8 cellular contexts compared by ENCODE assay signal in genomic region chr4:121072080-121072835, GRCh38. TPM values are rescaled to one million over a fixed set of nuclear protein-coding genes. Genes with fewer than 3 reads are reported as not detected.
DNase-seq lines count a peak whose midpoint lies in the region; TF ChIP-seq lines count a peak whose summit lies in the region.

Gene NDNF (minus strand): TSS chr4:121072535. CDS start chr4:121045837, 26,698 bp downstream.

- peak within 1 kb of the TSS; percentile 68 for H3K4me3 Mint-ChIP-seq in endodermal cell

- H4K20me1 ChIP-seq in OCI-LY7 (ENCODE audit: insufficient read depth, low read length) = no peaks in the 10 kb centered on the region

- H3K27ac ChIP-seq in endodermal cell (ENCODE audit: low read depth, low read length) (peak within 1 kb of the TSS; percentile 69), OCI-LY7 (ENCODE audit: low read depth, low read length, poor library complexity, severe bottlenecking) (no peak within 1 kb of the TSS)

- no peaks in the 10 kb centered on the region for H3K9me3 Mint-ChIP-seq in endodermal cell

- intact Hi-C loops in OCI-LY7 (cut with micrococcal nuclease; ENCODE audit: unreplicated experiment) = no loop called here

- TF ChIP-seq CTCF in endodermal cell (conservative IDR thresholded peaks at IDR 0.05) = no peak
- TF ChIP-seq CTCF in OCI-LY7 (conservative IDR thresholded peaks at IDR 0.05; ENCODE audit: low read length) = no peak

- no peaks in the 10 kb centered on the region for H3K9me2 ChIP-seq in OCI-LY7 (ENCODE audit: insufficient read depth, low read length)

- no peak within 1 kb of the TSS for H3K4me2 ChIP-seq in OCI-LY7 (ENCODE audit: low read length)

- peaks cover 43% of the 10 kb centered on the region for H3K27me3 ChIP-seq in endodermal cell (ENCODE audit: control insufficient read depth, insufficient read depth, low read length, poor library complexity, severe bottlenecking)

- H3K4me3 ChIP-seq in endodermal cell (ENCODE audit: low read length) = peak within 1 kb of the TSS; percentile 84
- no peak within 1 kb of the TSS for H3K4me3 ChIP-seq in OCI-LY7 (ENCODE audit: low read depth, low read length, poor library complexity, severe bottlenecking)

- BruUV-seq in OCI-LY7 (replicated peaks; lab: Mats Ljungman, UMichigan) = no TSS peak

- no peak within 1 kb of the TSS for H3K9ac ChIP-seq in endodermal cell (ENCODE audit: extremely low read depth, low read length, poor library complexity, severe bottlenecking)

- H3K36me3 ChIP-seq in endodermal cell (ENCODE audit: control insufficient read depth, insufficient read depth, low read length) (no peaks in the 10 kb centered on the region), OCI-LY7 (ENCODE audit: insufficient read depth, low read length) (no peaks in the 10 kb centered on the region)

- peaks cover 26% of the 10 kb centered on the region for H3K4me1 Mint-ChIP-seq in endodermal cell

- WGBS in endodermal cell (ENCODE audit: insufficient coverage in 1 of 2, insufficient read length in 1 of 2), 2 experiments = 0 to 1% methylated on average over 2 to 66 of the region's 70 CpGs

- no peak within 1 kb of the TSS for H2AFZ ChIP-seq in OCI-LY7 (ENCODE audit: low read length)

- DNase-seq in Daoy (ENCODE audit: low read depth) (peak; percentile 20), HT-29 (ENCODE audit: low spot score) (peak; percentile 33), endodermal cell (peak; percentile 81), midbrain (lab: John Stamatoyannopoulos, UW) (peak; percentile 61), OCI-LY7 (ENCODE audit: low spot score) (no peak), AML-193 (lab: John Stamatoyannopoulos, UW) (no peak)
- DNase-seq in activated CD4-positive, alpha-beta T cell treated with anti-CD3 and anti-CD28 coated beads, Interleukin-2, amount 50 U/mL, for 4 hours = peak; percentile 26 to 39
- DNase-seq in stimulated activated naive CD4-positive, alpha-beta T cell treated with Interleukin-2 at 50 U/mL for 16 hours (lab: John Stamatoyannopoulos, UW) = peak; percentile 28

- CTCF ChIA-PET in OCI-LY7 (lab: Charles Lee; ENCODE audit: unreplicated experiment) = no interaction called here

- no peaks in the 10 kb centered on the region for H3K79me2 ChIP-seq in OCI-LY7 (ENCODE audit: insufficient read depth, low read depth, low read length)

- H3K27me3 Mint-ChIP-seq in endodermal cell (ENCODE audit: insufficient read depth) = peaks cover 66% of the 10 kb centered on the region

- no peaks in the 10 kb centered on the region for H3K9me3 ChIP-seq in endodermal cell (ENCODE audit: control insufficient read depth, low read length)
- no peaks in the 10 kb centered on the region for H3K9me3 ChIP-seq in OCI-LY7 (ENCODE audit: low read length)

- no peaks in the 10 kb centered on the region for H3K36me3 Mint-ChIP-seq in endodermal cell (ENCODE audit: low read depth)

- POLR2A ChIA-PET in OCI-LY7 (lab: Charles Lee) = no interaction called here

- H3K4me1 ChIP-seq in endodermal cell (ENCODE audit: control insufficient read depth, insufficient read depth, low read length) = peaks cover 10% of the 10 kb centered on the region
- H3K4me1 ChIP-seq in OCI-LY7 (ENCODE audit: insufficient read depth, low read length, poor library complexity, severe bottlenecking) = no peaks in the 10 kb centered on the region

- H3K27ac Mint-ChIP-seq in endodermal cell = peak within 1 kb of the TSS; percentile 77

RNA-seq across cellular contexts. Expression of gene NDNF, which starts in this region (rescaled TPM):
- total RNA-seq in Daoy (2014; rRNA removed; shearing (Covaris generic)) = 0.23 and 0.68 TPM in 2 replicates
- 0.64 TPM in 1 of 2 replicates, not detected in the other for total RNA-seq in HT-29 (2014; rRNA removed; shearing (Covaris generic))
- total RNA-seq in endodermal cell = 1 to 10 TPM; 2.4 to 3.6 TPM
- polyA plus RNA-seq in endodermal cell (2013, experiment 1 of 2) = 42.4 TPM
- 31.8 TPM for polyA plus RNA-seq in endodermal cell (2013, experiment 2 of 2)
- total RNA-seq in OCI-LY7 (2014; rRNA removed; shearing (Covaris generic)) = not detected in 2 replicates
- total RNA-seq in OCI-LY7 (2022) = not detected in 2 replicates

Comparison
In these comparisons a context has a peak if more than half of its experiments do, and no peak if none do; other contexts are left out.
1. Peak in DNase-seq in Daoy; RNA of the gene not detected or under 1 TPM.
2. Peak in DNase-seq in HT-29; RNA of the gene not detected or under 1 TPM.
3. DNase-seq: peak in activated CD4-positive, alpha-beta T cell treated with anti-CD3 and anti-CD28 coated beads, Interleukin-2, amount 50 U/mL, for 4 hours (2 of 2), endodermal cell (single experiment), midbrain (single experiment) and stimulated activated naive CD4-positive, alpha-beta T cell treated with Interleukin-2 at 50 U/mL for 16 hours (single experiment); none in OCI-LY7 (single experiment) and AML-193 (0 of 2).